In the genomic region with DNA sequence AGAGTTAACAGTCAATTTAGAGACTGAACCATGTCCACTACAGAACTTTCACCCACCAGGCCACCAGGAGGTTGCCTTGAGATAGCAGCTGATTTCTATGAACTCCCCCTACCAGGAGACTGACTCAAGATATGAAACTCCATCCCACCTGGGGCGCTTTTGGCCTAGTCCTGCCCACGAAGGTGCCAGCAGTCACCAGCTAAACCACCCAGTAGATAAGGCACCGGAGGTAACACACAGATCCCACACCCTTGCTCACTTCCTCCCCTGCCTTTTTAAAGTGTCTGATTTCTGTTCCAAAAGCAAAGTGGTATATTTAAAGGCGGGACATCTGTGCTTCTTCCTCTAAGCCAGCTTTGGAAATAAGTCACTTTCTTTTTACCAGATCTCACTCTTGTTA, we compare ENCODE assay signal across 24 cellular contexts.
DNase-seq lines count a peak whose midpoint lies in the region; ATAC-seq and TF ChIP-seq lines count a peak whose summit lies in the region.
"Had no signal": no experiment of that assay in that cellular context is flagged by ENCODE, and none has a peak within 500 bp of the region (broad histone marks: within the 10 kb centered on the region; RNA-seq: fewer than 3 reads in every experiment).

No MANE protein-coding gene starts in this region.

- H4K20me1 ChIP-seq in GM23338 (replicated peaks; ENCODE audit: insufficient read depth), result no peaks in the 10 kb centered on the region

- H3K4me3 Mint-ChIP-seq in GM23338, result no peak overlapping the region
- H3K4me3 Mint-ChIP-seq in activated CD4-positive, alpha-beta T cell treated with anti-CD3 and anti-CD28 coated beads, Interleukin-2, amount 10 ng/mL, durations not matched to agents 24 days and 14 days, result no peak overlapping the region
- H3K4me3 Mint-ChIP-seq: B cell; CD8-positive, alpha-beta T cell; HFFc6 had no signal

- H3K27ac ChIP-seq in GM23338 (ENCODE audit: low read depth) (no peak overlapping the region), caudate nucleus (ENCODE audit: low read depth, low read length) (peak overlapping the region; percentile 69)
- H3K27ac ChIP-seq: C4-2B, GM23248, Peyer's patch, SK-N-MC had no signal

- H3K9me2 ChIP-seq in GM23338 (ENCODE audit: insufficient read depth), result peaks cover 5% of the 10 kb centered on the region; the same call in 1 of the 2 replicates

- H3K27ac Mint-ChIP-seq in GM23338, result no peak overlapping the region
- H3K27ac Mint-ChIP-seq in activated CD4-positive, alpha-beta T cell treated with anti-CD3 and anti-CD28 coated beads, Interleukin-2, amount 10 ng/mL, durations not matched to agents 24 days and 14 days, result no peak overlapping the region
- H3K27ac Mint-ChIP-seq: B cell; CD8-positive, alpha-beta T cell; HFFc6 had no signal

- H2AFZ ChIP-seq in GM23338, result 0 out of 2 replicates have a peak overlapping the region, but pooled peaks have one; percentile 18
- H2AFZ ChIP-seq: GM23248 had no signal

- H3K36me3 ChIP-seq in GM23338 (ENCODE audit: insufficient read depth), result no peaks in the 10 kb centered on the region
- H3K36me3 ChIP-seq: HAP-1, MG63, Peyer's patch had no signal

- H3K27me3 Mint-ChIP-seq in GM23338 (ENCODE audit: insufficient read depth, low read depth, poor library complexity), result no peaks in the 10 kb centered on the region
- no peaks in the 10 kb centered on the region for H3K27me3 Mint-ChIP-seq in activated CD4-positive, alpha-beta T cell treated with anti-CD3 and anti-CD28 coated beads, Interleukin-2, amount 10 ng/mL, durations not matched to agents 24 days and 14 days

- H3K4me3 ChIP-seq in GM23338, result no peak overlapping the region
- H3K4me3 ChIP-seq: GM23248, HAP-1, MG63, Peyer's patch, SK-N-MC had no signal

- peak; percentile 16 for DNase-seq in Daoy (ENCODE audit: low read depth)
- no peak for DNase-seq in GM23338 (ENCODE audit: low spot score)
- peak in 11 of 61 donors; percentile 3 to 54 (median 37) for DNase-seq in caudate nucleus (lab: John Stamatoyannopoulos, UW)
- peak; percentile 30 for DNase-seq in middle frontal gyrus (ENCODE audit: extremely low spot score, low spot score)
- DNase-seq in omental fat pad (ENCODE audit: low spot score), result no peak
- no peak for DNase-seq in activated CD4-positive, alpha-beta T cell treated with anti-CD3 and anti-CD28 coated beads, Interleukin-2, amount 10 ng/mL, durations not matched to agents 24 days and 14 days
- DNase-seq: Caco-2; CD8-positive, alpha-beta T cell; EL; GF-D8; GM23248; HFFc6; KBM-7; MG63; NCI-H2029; NCI-H446; NCI-H524 treated with DMSO at 0.1 percent for 48 hours; Peyer's patch; SHP77 treated with DMSO at 0.1 percent for 48 hours had no signal

- peaks cover 11% of the 10 kb centered on the region; the same call in 2 of the 3 replicates for H3K4me1 Mint-ChIP-seq in GM23338
- no peaks in the 10 kb centered on the region for H3K4me1 Mint-ChIP-seq in activated CD4-positive, alpha-beta T cell treated with anti-CD3 and anti-CD28 coated beads, Interleukin-2, amount 10 ng/mL, durations not matched to agents 24 days and 14 days

- no peaks in the 10 kb centered on the region for H3K4me1 ChIP-seq in GM23338 (ENCODE audit: insufficient read depth)
- H3K4me1 ChIP-seq: Caco-2, HAP-1, Peyer's patch had no signal

- TF ChIP-seq CTCF in GM23338 (conservative IDR thresholded peaks at IDR 0.05; ENCODE audit: low read depth in 2 of 2) (no peak), omental fat pad (IDR thresholded peaks at IDR 0.05) (no peak)

- H3K79me2 ChIP-seq in GM23338 (replicated peaks; ENCODE audit: insufficient read depth), result no peaks in the 10 kb centered on the region

- H3K4me2 ChIP-seq in GM23338, result no peak overlapping the region

- no peaks in the 10 kb centered on the region for H3K27me3 ChIP-seq in GM23338 (ENCODE audit: insufficient read depth)
- H3K27me3 ChIP-seq: MG63, Peyer's patch had no signal

- no peaks in the 10 kb centered on the region for H3K9me3 Mint-ChIP-seq in GM23338
- no peaks in the 10 kb centered on the region for H3K9me3 Mint-ChIP-seq in activated CD4-positive, alpha-beta T cell treated with anti-CD3 and anti-CD28 coated beads, Interleukin-2, amount 10 ng/mL, durations not matched to agents 24 days and 14 days
- H3K9me3 Mint-ChIP-seq: CD8-positive, alpha-beta T cell; HFFc6 had no signal

- intact Hi-C loops in activated CD4-positive, alpha-beta T cell treated with anti-CD3 and anti-CD28 coated beads, Interleukin-2, amount 10 ng/mL, durations not matched to agents 24 days and 14 days (cut with micrococcal nuclease), result no loop called here

- H3K36me3 Mint-ChIP-seq in GM23338 (ENCODE audit: low read depth), result no peaks in the 10 kb centered on the region
- H3K36me3 Mint-ChIP-seq in activated CD4-positive, alpha-beta T cell treated with anti-CD3 and anti-CD28 coated beads, Interleukin-2, amount 10 ng/mL, durations not matched to agents 24 days and 14 days (ENCODE audit: low read depth), result no peaks in the 10 kb centered on the region
- H3K36me3 Mint-ChIP-seq: CD8-positive, alpha-beta T cell had no signal

- ATAC-seq in GM23338 (no peak), omental fat pad (ENCODE audit: low FRiP score) (no peak), GM19035 (IDR thresholded peaks at IDR 0.05; ENCODE audit: unreplicated experiment) (no peak)
- ATAC-seq: CD8-positive, alpha-beta T cell had no signal

- H3F3A ChIP-seq in GM23338 (replicated peaks; ENCODE audit: low read depth), result no peaks in the 10 kb centered on the region

TF ChIP-seq in GM23338, 12 proteins besides CTCF, POLR2A, EP300 and RAD21 (continues in another document):
- no peak for TF ChIP-seq ZNF331 (CRISPR knock-in tag; IDR thresholded peaks at IDR 0.05; ENCODE audit: low read depth)
- TF ChIP-seq POLR2AphosphoS5 (IDR thresholded peaks at IDR 0.05; ENCODE audit: low read depth), result no peak
- no peak for TF ChIP-seq REST (IDR thresholded peaks at IDR 0.05; ENCODE audit: unreplicated experiment)
- no peak for TF ChIP-seq EZH2 (IDR thresholded peaks at IDR 0.05; ENCODE audit: low read depth, unreplicated experiment)
- no peak for TF ChIP-seq EZH2phosphoT487 (IDR thresholded peaks at IDR 0.05; ENCODE audit: unreplicated experiment)
- TF ChIP-seq STAT1 (IDR thresholded peaks at IDR 0.05; ENCODE audit: unreplicated experiment), result no peak

Comparison
In these comparisons a context has a peak if more than half of its experiments do, and no peak if none do; other contexts are left out.
1. DNase-seq: peak in Daoy (single experiment) and middle frontal gyrus (single experiment); none in GM23338 (single experiment), omental fat pad (single experiment) and activated CD4-positive, alpha-beta T cell treated with anti-CD3 and anti-CD28 coated beads, Interleukin-2, amount 10 ng/mL, durations not matched to agents 24 days and 14 days (single experiment).